Comparison of ENCODE assay signal across 8 cellular contexts in genomic region chr18:75071484-75071785, GRCh38.
DNase-seq lines count a peak whose midpoint lies in the region; ATAC-seq and TF ChIP-seq lines count a peak whose summit lies in the region.
"Had no signal": no experiment of that assay in that cellular context is flagged by ENCODE, and none has a peak within 500 bp of the region (broad histone marks: within the 10 kb centered on the region; RNA-seq: fewer than 3 reads in every experiment).

No MANE protein-coding gene starts in this region.

- no peaks in the 10 kb centered on the region for H4K20me1 ChIP-seq in Karpas-422 (ENCODE audit: insufficient read depth, low read depth, low read length)

- no peaks in the 10 kb centered on the region for H3K36me3 ChIP-seq in Karpas-422 (ENCODE audit: insufficient read depth, low read length)

- peak overlapping the region; percentile 52 for H3K4me2 ChIP-seq in Karpas-422 (ENCODE audit: low read depth, low read length, poor library complexity, severe bottlenecking)

- H3K27ac Mint-ChIP-seq in dendritic cell treated with granulocyte-macrophage colony-stimulating factor and Interleukin-4, amounts not matched to agents 40 ng/mL and 50 ng/mL, for 4 days, result peak overlapping the region; percentile 87
- H3K27ac Mint-ChIP-seq in osteocyte (ENCODE audit: unreplicated experiment), result no peak overlapping the region

- peak overlapping the region; percentile 62 for H3K4me3 Mint-ChIP-seq in dendritic cell treated with granulocyte-macrophage colony-stimulating factor and Interleukin-4, amounts not matched to agents 40 ng/mL and 50 ng/mL, for 4 days
- no peak overlapping the region for H3K4me3 Mint-ChIP-seq in osteocyte (ENCODE audit: unreplicated experiment)

- peaks cover 12% of the 10 kb centered on the region for H3K4me1 ChIP-seq in Karpas-422 (ENCODE audit: low read length)

- DNase-seq in D341Med (ENCODE audit: low spot score) (peak; percentile 24), Karpas-422 (no peak), osteocyte (ENCODE audit: extremely low spot score, unreplicated experiment) (peak; percentile 74), SIG-M5 treated with dmso at 0.1 percent for 504 hours (lab: John Stamatoyannopoulos, UW; ENCODE audit: unreplicated experiment) (no peak)
- DNase-seq: NCI-H1048 had no signal

- H2AFZ ChIP-seq in Karpas-422 (ENCODE audit: low read length), result peak overlapping the region; percentile 90; the same call in 1 of the 2 replicates

- peaks cover 52% of the 10 kb centered on the region for H3K4me1 Mint-ChIP-seq in dendritic cell treated with granulocyte-macrophage colony-stimulating factor and Interleukin-4, amounts not matched to agents 40 ng/mL and 50 ng/mL, for 4 days (ENCODE audit: low read depth)
- H3K4me1 Mint-ChIP-seq in osteocyte (ENCODE audit: unreplicated experiment), result peaks cover 17% of the 10 kb centered on the region

- peaks cover 21% of the 10 kb centered on the region for H3K9me3 Mint-ChIP-seq in dendritic cell treated with granulocyte-macrophage colony-stimulating factor and Interleukin-4, amounts not matched to agents 40 ng/mL and 50 ng/mL, for 4 days
- H3K9me3 Mint-ChIP-seq in osteocyte (ENCODE audit: unreplicated experiment), result no peaks in the 10 kb centered on the region

- ATAC-seq in GM19397 (IDR thresholded peaks at IDR 0.05; ENCODE audit: unreplicated experiment), result no peak
- ATAC-seq in HG02885 (IDR thresholded peaks at IDR 0.05; ENCODE audit: poor library complexity, unreplicated experiment), result no peak

- H3K79me2 ChIP-seq in Karpas-422 (ENCODE audit: low read length), result no peaks in the 10 kb centered on the region

- intact Hi-C loops in dendritic cell treated with granulocyte-macrophage colony-stimulating factor and Interleukin-4, amounts not matched to agents 40 ng/mL and 50 ng/mL, for 4 days (cut with micrococcal nuclease), result no loop called here

- H3K4me3 ChIP-seq in Karpas-422 (ENCODE audit: low read length), result peak overlapping the region; percentile 38; the same call in 1 of the 2 replicates

- H3K9me3 ChIP-seq in Karpas-422 (ENCODE audit: low read length), result no peaks in the 10 kb centered on the region

- no peak for TF ChIP-seq CTCF in osteocyte (IDR thresholded peaks at IDR 0.05)

- no peaks in the 10 kb centered on the region for H3K36me3 Mint-ChIP-seq in dendritic cell treated with granulocyte-macrophage colony-stimulating factor and Interleukin-4, amounts not matched to agents 40 ng/mL and 50 ng/mL, for 4 days (ENCODE audit: low read depth)
- H3K36me3 Mint-ChIP-seq in osteocyte (ENCODE audit: unreplicated experiment), result no peaks in the 10 kb centered on the region

- H3K9ac ChIP-seq in Karpas-422 (ENCODE audit: low read length), result peak overlapping the region; percentile 47

- no peaks in the 10 kb centered on the region; the same call in 1 of the 2 replicates for H3K27me3 ChIP-seq in Karpas-422 (ENCODE audit: low read length)

- no peak overlapping the region for H3K27ac ChIP-seq in Karpas-422 (ENCODE audit: low read length)

- H3K9me2 ChIP-seq in Karpas-422 (replicated peaks; ENCODE audit: insufficient read depth, low read length), result no peaks in the 10 kb centered on the region

- no peaks in the 10 kb centered on the region for H3K27me3 Mint-ChIP-seq in dendritic cell treated with granulocyte-macrophage colony-stimulating factor and Interleukin-4, amounts not matched to agents 40 ng/mL and 50 ng/mL, for 4 days
- H3K27me3 Mint-ChIP-seq in osteocyte (ENCODE audit: unreplicated experiment), result no peaks in the 10 kb centered on the region

Comparison
In these comparisons a context has a peak if more than half of its experiments do, and no peak if none do; other contexts are left out.
1. DNase-seq: peak in D341Med (single experiment) and osteocyte (single experiment); none in Karpas-422 (single experiment) and SIG-M5 treated with dmso at 0.1 percent for 504 hours (single experiment).